Comparison of ENCODE assay signal across 17 cellular contexts in genomic region chr6:22513667-22514066, GRCh38. TPM values are rescaled to one million over a fixed set of nuclear protein-coding genes. Genes with fewer than 3 reads are reported as not detected.
DNase-seq lines count a peak whose midpoint lies in the region; ATAC-seq and TF ChIP-seq lines count a peak whose summit lies in the region.
"Had no signal": no experiment of that assay in that cellular context is flagged by ENCODE, and none has a peak within 500 bp of the region (broad histone marks: within the 10 kb centered on the region; RNA-seq: fewer than 3 reads in every experiment).

No MANE protein-coding gene starts in this region.

- H2BK5ac ChIP-seq in neuronal stem cell (ENCODE audit: low read length): no peak overlapping the region

- H3K36me3 Mint-ChIP-seq in nephron (ENCODE audit: low read depth): no peaks in the 10 kb centered on the region

- WGBS in neuronal stem cell (ENCODE audit: extremely low coverage in 2 of 2, insufficient read length in 2 of 2, insufficient replicate concordance in 1 of 2), 2 donors: no CpG with 5 or more reads among the region's 9 CpGs

- peak overlapping the region; percentile 29 to 93 (median 85) for H3K27ac Mint-ChIP-seq in nephron
- H3K27ac Mint-ChIP-seq: CD4-positive, alpha-beta T cell had no signal

- no peak overlapping the region for H4K91ac ChIP-seq in neuronal stem cell (ENCODE audit: low read depth, low read length, poor library complexity)

- H3K23ac ChIP-seq in neuronal stem cell (ENCODE audit: low read depth, low read length, poor library complexity): no peak overlapping the region

- H3K27me3 ChIP-seq in neuronal stem cell (ENCODE audit: control insufficient read depth in 3 of 3, insufficient read depth in 3 of 3, low read depth in 1 of 3, low read length in 3 of 3): no peaks in the 10 kb centered on the region

- H3K27me3 Mint-ChIP-seq in nephron (ENCODE audit: low read depth): no peaks in the 10 kb centered on the region
- H3K27me3 Mint-ChIP-seq: CD4-positive, alpha-beta T cell had no signal

- H2BK12ac ChIP-seq in neuronal stem cell (ENCODE audit: low read length): peak overlapping the region; percentile 84

- H3K9me3 ChIP-seq in neuronal stem cell (replicated peaks in 1 of 2; ENCODE audit: control insufficient read depth in 2 of 2, insufficient read depth in 1 of 2, low read depth in 1 of 2, low read length in 2 of 2): peaks cover 0 to 3% of the 10 kb centered on the region in 2 donors
- H3K9me3 ChIP-seq: HAP-1 had no signal

- H3K4me1 ChIP-seq in neuronal stem cell (ENCODE audit: control insufficient read depth in 2 of 2, insufficient read depth in 1 of 2, low read depth in 1 of 2, low read length in 2 of 2): peaks cover 0 to 1% of the 10 kb centered on the region in 2 donors
- H3K4me1 ChIP-seq: HAP-1 had no signal

- no peak overlapping the region for H2AK5ac ChIP-seq in neuronal stem cell (ENCODE audit: low read depth, low read length)

- no peak overlapping the region for H3K4me3 Mint-ChIP-seq in nephron
- H3K4me3 Mint-ChIP-seq: CD4-positive, alpha-beta T cell had no signal

- H2BK15ac ChIP-seq in neuronal stem cell (ENCODE audit: low read length): no peak overlapping the region

- peaks cover 37% of the 10 kb centered on the region for H3K4me1 Mint-ChIP-seq in nephron

- H3K36me3 ChIP-seq in neuronal stem cell (replicated peaks in 1 of 2; ENCODE audit: control insufficient read depth in 2 of 2, insufficient read depth in 2 of 2, low read length in 2 of 2): no peaks in the 10 kb centered on the region
- H3K36me3 ChIP-seq: HAP-1 had no signal

- H3K27ac ChIP-seq in VCaP (peak overlapping the region; percentile 19), neuronal stem cell (replicated peaks; ENCODE audit: low read length) (no peak overlapping the region), substantia nigra (ENCODE audit: low read depth, low read length, poor library complexity, severe bottlenecking) (no peak overlapping the region)
- H3K27ac ChIP-seq: C4-2B, GM23248 had no signal

- no peak overlapping the region for H3K4me2 ChIP-seq in neuronal stem cell (ENCODE audit: insufficient read depth, low read length, poor library complexity, severe bottlenecking)

- TF ChIP-seq CTCF in VCaP (conservative IDR thresholded peaks at IDR 0.05): no peak
- no peak for TF ChIP-seq CTCF in nephron (IDR thresholded peaks at IDR 0.05; ENCODE audit: unreplicated experiment in 3 of 3)

- ATAC-seq in HG02970 (IDR thresholded peaks at IDR 0.05; ENCODE audit: low FRiP score, unreplicated experiment): no peak

- no peaks in the 10 kb centered on the region for H3K9me3 Mint-ChIP-seq in nephron
- H3K9me3 Mint-ChIP-seq: CD4-positive, alpha-beta T cell had no signal

- H3K4me3 ChIP-seq in neuronal stem cell (ENCODE audit: low read length in 2 of 2): no peak overlapping the region
- H3K4me3 ChIP-seq: GM23248, HAP-1 had no signal

- peak; percentile 46 for DNase-seq in left kidney (ENCODE audit: low read depth, low spot score)
- DNase-seq in neuronal stem cell (ENCODE audit: low spot score): no peak
- no peak for DNase-seq in activated naive CD4-positive, alpha-beta T cell treated with Interleukin-2 at 50 U/mL for 16 hours
- DNase-seq in substantia nigra (lab: John Stamatoyannopoulos, UW): no peak
- no peak for DNase-seq in Ammon's horn (ENCODE audit: low spot score)
- DNase-seq: ACHN; CD4-positive, alpha-beta T cell; DMS153; DMS79; GDM1; GM23248 had no signal

- no peak overlapping the region for H3K18ac ChIP-seq in neuronal stem cell (ENCODE audit: low read length)

- no peak overlapping the region for H3K14ac ChIP-seq in neuronal stem cell (ENCODE audit: low read length)

- no peak overlapping the region for H3K4ac ChIP-seq in neuronal stem cell (ENCODE audit: low read length)

- H3K9ac ChIP-seq in neuronal stem cell (ENCODE audit: low read depth, low read length, poor library complexity): no peak overlapping the region
- H3K9ac ChIP-seq: GM23248 had no signal

- no peaks in the 10 kb centered on the region for H3K79me1 ChIP-seq in neuronal stem cell (ENCODE audit: low read depth, low read length)

- H4K8ac ChIP-seq in neuronal stem cell (ENCODE audit: low read depth, low read length): no peak overlapping the region

- H2AFZ ChIP-seq in neuronal stem cell (ENCODE audit: low read length): peak overlapping the region; percentile 13
- H2AFZ ChIP-seq: GM23248 had no signal

- H2BK120ac ChIP-seq in neuronal stem cell (ENCODE audit: low read depth, low read length): no peak overlapping the region

RNA-seq across cellular contexts. Expression of gene HDGFL1, which starts 55.7 kb away (rescaled TPM):
- not detected for polyA plus RNA-seq in neuronal stem cell (2013, experiment 1 of 2)
- polyA plus RNA-seq in neuronal stem cell (2013, experiment 2 of 2): not detected
- polyA plus RNA-seq: BJ, GM23248 had no signal
